ENCODE assay signal across 22 cellular contexts in genomic region chr1:43495204-43495603, GRCh38. TPM values are rescaled to one million over a fixed set of nuclear protein-coding genes. Genes with fewer than 3 reads are reported as not detected.
DNase-seq lines count a peak whose midpoint lies in the region; ATAC-seq, FAIRE-seq and TF ChIP-seq lines count a peak whose summit lies in the region.
"Had no signal": no experiment of that assay in that cellular context is flagged by ENCODE, and none has a peak within 500 bp of the region (broad histone marks: within the 10 kb centered on the region; RNA-seq: fewer than 3 reads in every experiment).

No MANE protein-coding gene starts in this region.

- no peak for FAIRE-seq in K562 (lab: Jason Lieb, UNC)

- POLR2A ChIA-PET in MCF 10A (lab: Yijun Ruan, JAX) = no interaction called here
- POLR2A ChIA-PET in K562 (lab: Yijun Ruan, JAX) = no interaction called here
- POLR2A ChIA-PET in naive thymus-derived CD4-positive, alpha-beta T cell (lab: Charles Lee) = no interaction called here

- H3K36me3 ChIP-seq in mammary epithelial cell (ENCODE audit: insufficient read depth, low read length) (no peaks in the 10 kb centered on the region), K562 (ENCODE audit: control insufficient read depth, insufficient read depth, low read length) (no peaks in the 10 kb centered on the region), lower lobe of right lung (no peaks in the 10 kb centered on the region), GM23248 (ENCODE audit: low read depth) (no peaks in the 10 kb centered on the region)
- H3K36me3 ChIP-seq in naive thymus-derived CD4-positive, alpha-beta T cell (ENCODE audit: control insufficient read depth in 2 of 3, insufficient read depth in 3 of 3, low read length in 3 of 3) = no peaks in the 10 kb centered on the region

- H3K4me3 ChIP-seq in mammary epithelial cell (replicated peaks in 1 of 3; ENCODE audit: insufficient read depth in 1 of 3, low read depth in 2 of 3, low read length in 3 of 3) (no peak overlapping the region), K562 (no peak overlapping the region), lower lobe of right lung (no peak overlapping the region), GM23248 (no peak overlapping the region)
- no peak overlapping the region for H3K4me3 ChIP-seq in naive thymus-derived CD4-positive, alpha-beta T cell (ENCODE audit: low read length)

- TF ChIP-seq POLR2A in K562 (conservative IDR thresholded peaks at IDR 0.05) = no peak

- no peak overlapping the region for H3K9ac ChIP-seq in mammary epithelial cell (ENCODE audit: insufficient read depth, low read length)
- H3K9ac ChIP-seq in K562 (ENCODE audit: insufficient read depth in 1 of 2, low read depth in 2 of 2, low read length in 2 of 2) = no peak overlapping the region
- H3K9ac ChIP-seq in GM23248 = no peak overlapping the region

- intact Hi-C loops in mammary epithelial cell (cut with micrococcal nuclease) (no loop called here), MCF 10A (cut with micrococcal nuclease) (no loop called here), K562 (cut with micrococcal nuclease) (no loop called here), lower lobe of right lung (cut with DNase I) (no loop called here)
- intact Hi-C loops in naive thymus-derived CD4-positive, alpha-beta T cell (cut with micrococcal nuclease) = no loop called here

- H3K4me2 ChIP-seq in mammary epithelial cell (ENCODE audit: insufficient read depth, low read depth, low read length) (no peak overlapping the region), K562 (ENCODE audit: insufficient read depth, low read length) (no peak overlapping the region), GM23248 (ENCODE audit: unreplicated experiment) (no peak overlapping the region)

- no peak overlapping the region for H3K4me3 Mint-ChIP-seq in MCF 10A (ENCODE audit: unreplicated experiment)
- no peak overlapping the region for H3K4me3 Mint-ChIP-seq in naive thymus-derived CD4-positive, alpha-beta T cell
- H3K4me3 Mint-ChIP-seq: CD8-positive, alpha-beta T cell; IgD-negative memory B cell had no signal

- no peaks in the 10 kb centered on the region for H3K4me1 Mint-ChIP-seq in MCF 10A (ENCODE audit: insufficient read depth, unreplicated experiment)
- no peaks in the 10 kb centered on the region for H3K4me1 Mint-ChIP-seq in naive thymus-derived CD4-positive, alpha-beta T cell
- H3K4me1 Mint-ChIP-seq: IgD-negative memory B cell had no signal

- no peaks in the 10 kb centered on the region for H3K27me3 ChIP-seq in mammary epithelial cell (ENCODE audit: insufficient read depth, low read length)
- peaks cover 4 to 20% of the 10 kb centered on the region in 2 experiments; a peak in 3 of 5 replicates for H3K27me3 ChIP-seq in K562 (ENCODE audit: control insufficient read depth in 2 of 2, insufficient read depth in 2 of 2, low read length in 2 of 2)
- no peaks in the 10 kb centered on the region for H3K27me3 ChIP-seq in lower lobe of right lung (ENCODE audit: low read depth)
- no peaks in the 10 kb centered on the region for H3K27me3 ChIP-seq in naive thymus-derived CD4-positive, alpha-beta T cell (ENCODE audit: control insufficient read depth in 2 of 2, insufficient read depth in 2 of 2, low read length in 2 of 2)
- no peaks in the 10 kb centered on the region for H3K27me3 ChIP-seq in GM23248 (replicated peaks; ENCODE audit: insufficient read depth)

- no peaks in the 10 kb centered on the region for H3K36me3 Mint-ChIP-seq in MCF 10A (ENCODE audit: insufficient read depth, unreplicated experiment)
- H3K36me3 Mint-ChIP-seq in naive thymus-derived CD4-positive, alpha-beta T cell = peaks cover 0 to 4% (median 2%) of the 10 kb centered on the region in 5 donors
- H3K36me3 Mint-ChIP-seq: CD8-positive, alpha-beta T cell had no signal

- ATAC-seq in K562 (peak; percentile 66), lower lobe of right lung (peak; percentile 92 to 94), GM19463 (IDR thresholded peaks at IDR 0.05; ENCODE audit: unreplicated experiment) (no peak)
- no peak for ATAC-seq in naive thymus-derived CD4-positive, alpha-beta T cell
- ATAC-seq: CD8-positive, alpha-beta T cell; HCT116 had no signal

- no peaks in the 10 kb centered on the region for H3K9me2 ChIP-seq in GM23248 (ENCODE audit: insufficient read depth)

- H3K27ac Mint-ChIP-seq in MCF 10A (ENCODE audit: low read depth, unreplicated experiment) = no peak overlapping the region
- H3K27ac Mint-ChIP-seq in naive thymus-derived CD4-positive, alpha-beta T cell = no peak overlapping the region
- H3K27ac Mint-ChIP-seq: CD8-positive, alpha-beta T cell had no signal

- no peaks in the 10 kb centered on the region for H3F3A ChIP-seq in GM23248 (ENCODE audit: insufficient read depth)

- BruUV-seq in mammary epithelial cell (replicated peaks; lab: Mats Ljungman, UMichigan) = no TSS peak
- BruUV-seq in MCF 10A (replicated peaks; lab: Mats Ljungman, UMichigan) = no TSS peak
- no TSS peak for BruUV-seq in K562 (replicated peaks; lab: Mats Ljungman, UMichigan)

- H3K4me1 ChIP-seq in mammary epithelial cell (ENCODE audit: insufficient read depth, low read length) (peaks cover 9% of the 10 kb centered on the region), K562 (replicated peaks in 1 of 2; ENCODE audit: control insufficient read depth in 2 of 2, insufficient read depth in 2 of 2, low read length in 2 of 2) (peaks cover 0 to 4% of the 10 kb centered on the region in 2 experiments; a peak in 1 of 5 replicates), lower lobe of right lung (peaks cover 19% of the 10 kb centered on the region), GM23248 (ENCODE audit: insufficient read depth) (peaks cover 4% of the 10 kb centered on the region; the same call in 1 of the 2 replicates)
- H3K4me1 ChIP-seq in naive thymus-derived CD4-positive, alpha-beta T cell (ENCODE audit: control insufficient read depth in 2 of 2, insufficient read depth in 2 of 2, low read length in 2 of 2) = no peaks in the 10 kb centered on the region

- DNase-seq in mammary epithelial cell (no peak), MCF 10A (ENCODE audit: unreplicated experiment) (no peak), K562 (ENCODE audit: extremely low read depth in 1 of 4, low spot score in 3 of 4) (peak in 3 of 4 experiments; percentile 31 to 53 (median 46)), lower lobe of right lung (peak; percentile 80), GM23248 (no peak)
- DNase-seq in naive thymus-derived CD4-positive, alpha-beta T cell = no peak
- no peak for DNase-seq in activated CD4-positive, alpha-beta T cell treated with anti-CD3 and anti-CD28 coated beads, Interleukin-2, amount 50 U/mL, for 4 hours
- DNase-seq: 8988T; C1 segment of cervical spinal cord; Calu3; CD8-positive, alpha-beta T cell; DMS53; Karpas-422; NCI-H1694; NCI-H2081; NCI-H446; NCI-H526; OCI-M1; Right ventricle myocardium superior had no signal

- WGBS in mammary epithelial cell (ENCODE audit: low coverage, missing lambda C conversion rate) = 96% methylated on average over 7 of the region's 7 CpGs
- 0% methylated on average over 7 of the region's 7 CpGs for WGBS in K562 (ENCODE audit: insufficient coverage, low coverage, missing lambda C conversion rate)
- WGBS in GM23248 (ENCODE audit: low coverage in 1 of 2, low lambda C conversion rate in 2 of 2, missing lambda C conversion rate in 2 of 2), 2 experiments = 88 to 92% methylated on average over 7 of the region's 7 CpGs

- H4K20me1 ChIP-seq in mammary epithelial cell (ENCODE audit: insufficient read depth, low read length) (no peaks in the 10 kb centered on the region), K562 (replicated peaks; ENCODE audit: control insufficient read depth, insufficient read depth, low read length) (no peaks in the 10 kb centered on the region), GM23248 (ENCODE audit: insufficient read depth) (no peaks in the 10 kb centered on the region)

- H2AFZ ChIP-seq in mammary epithelial cell (ENCODE audit: low read depth, low read length) (peak overlapping the region; percentile 12), K562 (ENCODE audit: low read depth, low read length) (no peak overlapping the region), GM23248 (no peak overlapping the region)

- H3K9me3 Mint-ChIP-seq in MCF 10A (ENCODE audit: unreplicated experiment) = peaks cover under 1% of the 10 kb centered on the region
- H3K9me3 Mint-ChIP-seq in naive thymus-derived CD4-positive, alpha-beta T cell = peaks cover under 1 to 27% (median 10%) of the 10 kb centered on the region in 11 donors

- CTCF ChIA-PET in mammary epithelial cell (lab: Charles Lee; ENCODE audit: low non-redundant PET) (no interaction called here), MCF 10A (lab: Yijun Ruan, JAX) (no interaction called here), K562 (lab: Yijun Ruan, JAX; ENCODE audit: low intra/inter-chr PET ratio) (no interaction called here)
- CTCF ChIA-PET in naive thymus-derived CD4-positive, alpha-beta T cell (lab: Charles Lee) = no interaction called here

- no peak overlapping the region for H3K27ac ChIP-seq in mammary epithelial cell (ENCODE audit: insufficient read depth, low read depth, low read length)
- no peak overlapping the region for H3K27ac ChIP-seq in K562 (ENCODE audit: extremely low read depth, low read depth, low read length)
- no peak overlapping the region for H3K27ac ChIP-seq in lower lobe of right lung
- no peak overlapping the region for H3K27ac ChIP-seq in naive thymus-derived CD4-positive, alpha-beta T cell (ENCODE audit: low read depth, low read length)
- no peak overlapping the region for H3K27ac ChIP-seq in GM23248

- H3K27me3 Mint-ChIP-seq in MCF 10A (ENCODE audit: insufficient read depth, unreplicated experiment) = peaks cover 7% of the 10 kb centered on the region
- H3K27me3 Mint-ChIP-seq in naive thymus-derived CD4-positive, alpha-beta T cell = peaks cover 3 to 28% (median 8%) of the 10 kb centered on the region in 5 donors

- in situ Hi-C loops in mammary epithelial cell (cut with MboI; ENCODE audit: low sequenced_read_pairs in 2 of 2) (no loop called here), K562 (cut with MboI) (no loop called here), GM23248 (cut with MboI) (no loop called here)

- H3K9me3 ChIP-seq in mammary epithelial cell (replicated peaks; ENCODE audit: insufficient read depth, low read length) (peaks cover 7% of the 10 kb centered on the region), K562 (replicated peaks; ENCODE audit: control insufficient read depth, insufficient read depth, low read depth, low read length) (peaks cover 2% of the 10 kb centered on the region; the same call in 1 of the 2 replicates), lower lobe of right lung (peaks cover 11% of the 10 kb centered on the region), GM23248 (ENCODE audit: low read depth) (no peaks in the 10 kb centered on the region)
- peaks cover 0 to 12% (median 0%) of the 10 kb centered on the region in 3 experiments for H3K9me3 ChIP-seq in naive thymus-derived CD4-positive, alpha-beta T cell (ENCODE audit: control insufficient read depth in 2 of 3, low read length in 3 of 3)

- H3K79me2 ChIP-seq in mammary epithelial cell (ENCODE audit: insufficient read depth, low read length) (no peaks in the 10 kb centered on the region), K562 (ENCODE audit: control insufficient read depth, insufficient read depth, low read length) (no peaks in the 10 kb centered on the region), GM23248 (ENCODE audit: insufficient read depth) (no peaks in the 10 kb centered on the region)

- TF ChIP-seq RAD21 in K562 (CRISPR knock-in tag; conservative IDR thresholded peaks at IDR 0.05 in 1 of 2, IDR thresholded peaks at IDR 0.05 in 1 of 2) = no peak

- TF ChIP-seq CTCF in mammary epithelial cell (conservative IDR thresholded peaks at IDR 0.05 in 1 of 2, IDR thresholded peaks at IDR 0.05 in 1 of 2; ENCODE audit: extremely low read depth in 1 of 2, insufficient read depth in 1 of 2, low read depth in 1 of 2, low read length in 2 of 2) (no peak), MCF 10A (IDR thresholded peaks at IDR 0.05; ENCODE audit: unreplicated experiment) (no peak), K562 (IDR thresholded peaks at IDR 0.05 in 2 of 3, conservative IDR thresholded peaks at IDR 0.05 in 1 of 3; ENCODE audit: insufficient read depth in 2 of 3, low read depth in 1 of 3, low read length in 3 of 3) (no peak), lower lobe of right lung (IDR thresholded peaks at IDR 0.05) (no peak)

- no peaks in the 10 kb centered on the region for H3K9me1 ChIP-seq in K562 (ENCODE audit: control insufficient read depth, insufficient read depth, low read length)

- dilution Hi-C loops in mammary epithelial cell (cut with HindIII; ENCODE audit: low sequenced_read_pairs) = no loop called here

- no peak for TF ChIP-seq EP300 in K562 (IDR thresholded peaks at IDR 0.05; ENCODE audit: low read length)

RNA-seq across cellular contexts. Expression of gene PTPRF, which starts 35.5 kb away (rescaled TPM):
- total RNA-seq in mammary epithelial cell = 100 to 1,000 TPM; 152 to 200 TPM
- polyA plus RNA-seq in mammary epithelial cell = 131 TPM
- 442 TPM for polyA minus RNA-seq in mammary epithelial cell
- 67.2 and 87.1 TPM in 2 replicates for total RNA-seq in MCF 10A (2022)
- total RNA-seq in K562 (2011; cell fraction: chromatin; rRNA removed; ENCODE audit: low replicate concordance) = 17.5 and 46.4 TPM in 2 replicates
- total RNA-seq in K562 (2011; cell fraction: nucleolus; rRNA removed) = 18.8 and 22.8 TPM in 2 replicates
- total RNA-seq in K562 (2011; cell fraction: nucleoplasm; rRNA removed) = 14.9 and 27.1 TPM in 2 replicates
- total RNA-seq in K562 (2014; rRNA removed) = 1.1 and 1.5 TPM in 2 replicates
- 0.41 and 1.1 TPM in 2 replicates for total RNA-seq in K562 (2014; rRNA removed; fragmentation: Illumina TruSeq; extraction: Trizol)
- 0.08 and 0.51 TPM in 2 replicates for total RNA-seq in K562 (2015; rRNA removed; fragmentation: Illumina TruSeq; extraction: Trizol)
- total RNA-seq in K562 (2021) = 3.3 and 4.2 TPM in 2 replicates
- 4.3 and 12.0 TPM in 2 replicates for polyA plus RNA-seq in K562 (2011; rRNA removed)
- polyA plus RNA-seq in K562 (2011; cell fraction: cytosol; rRNA removed) = 5.1 and 6.0 TPM in 2 replicates
- 13.9 and 24.1 TPM in 2 replicates for polyA plus RNA-seq in K562 (2011; cell fraction: nucleus; rRNA removed)
- 0.86 and 1.5 TPM in 2 replicates for polyA plus RNA-seq in K562 (2012)
- polyA plus RNA-seq in K562 (2014; fragmentation: Illumina TruSeq; extraction: Trizol) = 1.1 and 1.4 TPM in 2 replicates
- polyA plus RNA-seq in K562 (2014; fragmentation: Nextera tagmentation; extraction: Ambion mirVana) = under 1 TPM; 0.13 to 0.20 TPM
- polyA plus RNA-seq in K562 (2014; rRNA removed) = 0.90 and 1.2 TPM in 2 replicates
- 8.6 and 12.7 TPM in 2 replicates for polyA minus RNA-seq in K562 (2011; rRNA and poly(A)+ RNA removed)
- 5.7 and 22.0 TPM in 2 replicates for polyA minus RNA-seq in K562 (2011; cell fraction: cytosol; rRNA and poly(A)+ RNA removed)
- 5.0 and 8.4 TPM in 2 replicates for polyA minus RNA-seq in K562 (2011; cell fraction: nucleus; rRNA and poly(A)+ RNA removed)
- total RNA-seq in lower lobe of right lung = 176 TPM
- 1 to 10 TPM in 2 of 5 experiments, under 1 TPM in 1, not detected in 2; 0.49 to 2.3 (median 1.8) TPM for total RNA-seq in naive thymus-derived CD4-positive, alpha-beta T cell
- polyA plus RNA-seq in naive thymus-derived CD4-positive, alpha-beta T cell = not detected
- total RNA-seq in GM23248 (2014; rRNA removed; shearing (Covaris generic)) = 15.0 and 16.3 TPM in 2 replicates
- 14.0 and 14.7 TPM in 2 replicates for polyA plus RNA-seq in GM23248 (2016; fragmentation: Nextera tagmentation; extraction: Ambion mirVana)
- polyA plus RNA-seq: IgD-negative memory B cell had no signal

RNA-seq across cellular contexts. Expression of gene HYI, which starts 41.5 kb away (rescaled TPM):
- total RNA-seq in mammary epithelial cell = 10 to 100 TPM; 11.9 to 12.0 TPM
- 22.3 TPM for polyA plus RNA-seq in mammary epithelial cell
- 7.1 TPM for polyA minus RNA-seq in mammary epithelial cell
- total RNA-seq in MCF 10A (2022) = 14.5 and 23.0 TPM in 2 replicates
- total RNA-seq in K562 (2011; cell fraction: chromatin; rRNA removed; ENCODE audit: low replicate concordance) = 2.6 and 4.9 TPM in 2 replicates
- total RNA-seq in K562 (2011; cell fraction: nucleolus; rRNA removed) = 1.4 and 2.0 TPM in 2 replicates
- total RNA-seq in K562 (2011; cell fraction: nucleoplasm; rRNA removed) = 2.6 and 3.3 TPM in 2 replicates
- total RNA-seq in K562 (2014; rRNA removed) = 3.2 and 3.6 TPM in 2 replicates
- 0.38 and 0.69 TPM in 2 replicates for total RNA-seq in K562 (2014; rRNA removed; fragmentation: Illumina TruSeq; extraction: Trizol)
- 1.7 and 1.8 TPM in 2 replicates for total RNA-seq in K562 (2015; rRNA removed; fragmentation: Illumina TruSeq; extraction: Trizol)
- total RNA-seq in K562 (2021) = 2.2 and 3.2 TPM in 2 replicates
- 1.1 and 1.2 TPM in 2 replicates for polyA plus RNA-seq in K562 (2011; rRNA removed)
- polyA plus RNA-seq in K562 (2011; cell fraction: cytosol; rRNA removed) = 1.3 and 1.5 TPM in 2 replicates
- 6.8 and 7.2 TPM in 2 replicates for polyA plus RNA-seq in K562 (2011; cell fraction: nucleus; rRNA removed)
- polyA plus RNA-seq in K562 (2012) = 10.1 and 18.1 TPM in 2 replicates
- 0.35 and 1.1 TPM in 2 replicates for polyA plus RNA-seq in K562 (2014; fragmentation: Illumina TruSeq; extraction: Trizol)
- polyA plus RNA-seq in K562 (2014; fragmentation: Nextera tagmentation; extraction: Ambion mirVana) = under 1 TPM in 1 of 2 experiments, not detected in 1; 0.04 TPM
- 2.3 and 4.1 TPM in 2 replicates for polyA plus RNA-seq in K562 (2014; rRNA removed)
- polyA minus RNA-seq in K562 (2011; rRNA and poly(A)+ RNA removed) = 0.32 and 0.84 TPM in 2 replicates
- not detected in 2 replicates for polyA minus RNA-seq in K562 (2011; cell fraction: cytosol; rRNA and poly(A)+ RNA removed)
- polyA minus RNA-seq in K562 (2011; cell fraction: nucleus; rRNA and poly(A)+ RNA removed) = 1.4 and 1.8 TPM in 2 replicates
- total RNA-seq in lower lobe of right lung = 67.7 TPM
- 10 to 100 TPM; 15.8 to 29.3 (median 26.8) TPM for total RNA-seq in naive thymus-derived CD4-positive, alpha-beta T cell
- 1 to 10 TPM; 4.4 to 5.6 TPM for polyA plus RNA-seq in naive thymus-derived CD4-positive, alpha-beta T cell
- total RNA-seq in GM23248 (2014; rRNA removed; shearing (Covaris generic)) = 28.5 and 35.7 TPM in 2 replicates
- polyA plus RNA-seq in GM23248 (2016; fragmentation: Nextera tagmentation; extraction: Ambion mirVana) = 17.4 and 21.0 TPM in 2 replicates

Comparison
In these comparisons a context has a peak if more than half of its experiments do, and no peak if none do; other contexts are left out.
1. DNase-seq: peak in K562 (3 of 4) and lower lobe of right lung (single experiment); none in mammary epithelial cell (single experiment), MCF 10A (single experiment), naive thymus-derived CD4-positive, alpha-beta T cell (0 of 9), GM23248 (single experiment) and activated CD4-positive, alpha-beta T cell treated with anti-CD3 and anti-CD28 coated beads, Interleukin-2, amount 50 U/mL, for 4 hours (0 of 2).
2. ATAC-seq: peak in K562 (single experiment) and lower lobe of right lung (2 of 2); none in naive thymus-derived CD4-positive, alpha-beta T cell (single experiment) and GM19463 (single experiment).